In genomic region chr17:38728290-38728831, GRCh38 we compare ENCODE assay signal across 10 cellular contexts. TPM values are rescaled to one million over a fixed set of nuclear protein-coding genes. Genes with fewer than 3 reads are reported as not detected.
A peak's percentile ranks its signal among the peaks of the same experiment; 100 is the strongest.
DNase-seq lines count a peak whose midpoint lies in the region; ATAC-seq and TF ChIP-seq lines count a peak whose summit lies in the region.
"Had no signal": no experiment of that assay in that cellular context is flagged by ENCODE, and none has a peak within 500 bp of the region (broad histone marks: within the 10 kb centered on the region; RNA-seq: fewer than 3 reads in every experiment).

No MANE protein-coding gene starts in this region.

- no peak overlapping the region for H2AFZ ChIP-seq in GM23248

- POLR2A ChIA-PET in CD8-positive, alpha-beta T cell (lab: Charles Lee): interaction anchor here (0.5 to 3.8 kb wide), 16 partner anchors 9 to 56 kb away, joined by 3 to 89 read pairs (median 4); partner anchors contain the start of genes MLLT6 and PSMB3

- ATAC-seq in CD8-positive, alpha-beta T cell: peak; percentile 63
- no peak for ATAC-seq in gastrocnemius medialis
- no peak for ATAC-seq in HG03354 (IDR thresholded peaks at IDR 0.05; ENCODE audit: poor library complexity, severe bottlenecking, unreplicated experiment)
- no peak for ATAC-seq in foreskin keratinocyte
- ATAC-seq: HCT116 had no signal

- peaks cover 26% of the 10 kb centered on the region for H3F3A ChIP-seq in GM23248 (ENCODE audit: insufficient read depth)

- no peaks in the 10 kb centered on the region for H3K9me3 ChIP-seq in CD8-positive, alpha-beta T cell (ENCODE audit: low read length)
- H3K9me3 ChIP-seq in gastrocnemius medialis (no peaks in the 10 kb centered on the region), GM23248 (ENCODE audit: low read depth) (no peaks in the 10 kb centered on the region)

- TF ChIP-seq CTCF in CD8-positive, alpha-beta T cell (IDR thresholded peaks at IDR 0.05): no peak
- TF ChIP-seq CTCF in gastrocnemius medialis (IDR thresholded peaks at IDR 0.05 in 4 of 5, conservative IDR thresholded peaks at IDR 0.05 in 1 of 5): no peak
- TF ChIP-seq CTCF in foreskin keratinocyte (conservative IDR thresholded peaks at IDR 0.05): no peak

- no peak overlapping the region for H3K9ac ChIP-seq in GM23248

- no peaks in the 10 kb centered on the region for H3K9me3 Mint-ChIP-seq in CD8-positive, alpha-beta T cell
- H3K9me3 Mint-ChIP-seq in activated T-helper 2 cell treated with anti-CD3 and anti-CD28 coated beads, Interferon-gamma antibody, Interleukin-2, Interleukin-4, amounts not matched to agents 10 μg/mL and 5 μg/mL and 100 μg/mL, durations not matched to agents 14 hours and 24 hours and 36 hours: no peaks in the 10 kb centered on the region

- H3K4me2 ChIP-seq in GM23248 (ENCODE audit: unreplicated experiment): no peak overlapping the region

- H3K4me1 ChIP-seq in CD8-positive, alpha-beta T cell (ENCODE audit: insufficient read depth, low read length): peaks cover 72% of the 10 kb centered on the region
- H3K4me1 ChIP-seq in gastrocnemius medialis: peaks cover 20 to 22% of the 10 kb centered on the region in 2 donors
- H3K4me1 ChIP-seq in foreskin keratinocyte: peaks cover 5% of the 10 kb centered on the region
- H3K4me1 ChIP-seq in GM23248 (ENCODE audit: insufficient read depth): peaks cover 18% of the 10 kb centered on the region; the same call in 1 of the 2 replicates

- peak overlapping the region; percentile 48 for H3K27ac ChIP-seq in CD8-positive, alpha-beta T cell (ENCODE audit: low read depth, low read length)
- H3K27ac ChIP-seq in gastrocnemius medialis (peak overlapping the region; percentile 18 to 92 (median 89)), foreskin keratinocyte (no peak overlapping the region), GM23248 (no peak overlapping the region)

- in situ Hi-C loops in gastrocnemius medialis (cut with MboI; ENCODE audit: low sequenced_read_pairs in 4 of 4) (no loop called here), GM23248 (cut with MboI) (no loop called here)

- peak overlapping the region; percentile 97 for H3K27ac Mint-ChIP-seq in CD8-positive, alpha-beta T cell
- peak overlapping the region; percentile 97 for H3K27ac Mint-ChIP-seq in activated T-helper 2 cell treated with anti-CD3 and anti-CD28 coated beads, Interferon-gamma antibody, Interleukin-2, Interleukin-4, amounts not matched to agents 10 μg/mL and 5 μg/mL and 100 μg/mL, durations not matched to agents 14 hours and 24 hours and 36 hours

- H3K27me3 ChIP-seq in CD8-positive, alpha-beta T cell (ENCODE audit: insufficient read depth, low read length): no peaks in the 10 kb centered on the region
- no peaks in the 10 kb centered on the region for H3K27me3 ChIP-seq in gastrocnemius medialis
- no peaks in the 10 kb centered on the region for H3K27me3 ChIP-seq in foreskin keratinocyte
- H3K27me3 ChIP-seq in GM23248 (replicated peaks; ENCODE audit: insufficient read depth): no peaks in the 10 kb centered on the region

- peak overlapping the region; percentile 36 for H3K4me3 ChIP-seq in CD8-positive, alpha-beta T cell (ENCODE audit: low read depth, low read length)
- H3K4me3 ChIP-seq in gastrocnemius medialis (no peak overlapping the region), GM23248 (no peak overlapping the region)

- DNase-seq in CD8-positive, alpha-beta T cell: peak in 6 of 7 experiments; percentile 59 to 84 (median 69)
- DNase-seq in OCI-M1 (lab: John Stamatoyannopoulos, UW): peak; percentile 50
- peak; percentile 68 for DNase-seq in activated T-helper 2 cell treated with anti-CD3 and anti-CD28 coated beads, Interferon-gamma antibody, Interleukin-2, Interleukin-4, amounts not matched to agents 10 μg/mL and 5 μg/mL and 100 μg/mL, durations not matched to agents 14 hours and 24 hours and 36 hours (ENCODE audit: low spot score)
- DNase-seq in gastrocnemius medialis: no peak
- DNase-seq in putamen (ENCODE audit: low spot score): no peak
- no peak for DNase-seq in foreskin keratinocyte
- DNase-seq in GM23248: no peak
- DNase-seq: NCI-H1694 treated with DMSO at 0.1 percent for 48 hours had no signal

- intact Hi-C loops in CD8-positive, alpha-beta T cell (cut with DNase I, micrococcal nuclease): loop anchor here in 1 of 2 experiments (2.0 kb wide), 1 partner anchor 70 kb away; the partner anchor contains the start of gene PIP4K2B
- intact Hi-C loops in activated T-helper 2 cell treated with anti-CD3 and anti-CD28 coated beads, Interferon-gamma antibody, Interleukin-2, Interleukin-4, amounts not matched to agents 10 μg/mL and 5 μg/mL and 100 μg/mL, durations not matched to agents 14 hours and 24 hours and 36 hours (cut with micrococcal nuclease): loop anchor here (1.0 to 10.0 kb wide), 3 partner anchors 27 to 1324 kb away; partner anchors contain the start of genes ACACA and TADA2A
- intact Hi-C loops in gastrocnemius medialis (cut with DNase I; ENCODE audit: low total_unique reads): no loop called here

- peaks cover 10% of the 10 kb centered on the region for H3K79me2 ChIP-seq in GM23248 (ENCODE audit: insufficient read depth)

- 69 to 71% methylated on average over 8 of the region's 8 CpGs for WGBS in GM23248 (ENCODE audit: low coverage in 1 of 2, low lambda C conversion rate in 2 of 2, missing lambda C conversion rate in 2 of 2), 2 experiments

- H3K4me3 Mint-ChIP-seq in CD8-positive, alpha-beta T cell: peak overlapping the region; percentile 69
- peak overlapping the region; percentile 78 for H3K4me3 Mint-ChIP-seq in activated T-helper 2 cell treated with anti-CD3 and anti-CD28 coated beads, Interferon-gamma antibody, Interleukin-2, Interleukin-4, amounts not matched to agents 10 μg/mL and 5 μg/mL and 100 μg/mL, durations not matched to agents 14 hours and 24 hours and 36 hours (ENCODE audit: low read depth)

- no peaks in the 10 kb centered on the region for H3K36me3 ChIP-seq in CD8-positive, alpha-beta T cell (ENCODE audit: insufficient read depth, low read length)
- H3K36me3 ChIP-seq in gastrocnemius medialis (peaks cover 0 to 17% of the 10 kb centered on the region in 2 donors), GM23248 (ENCODE audit: low read depth) (no peaks in the 10 kb centered on the region)

- CTCF ChIA-PET in CD8-positive, alpha-beta T cell (lab: Charles Lee): interaction anchor here (1.1 to 3.2 kb wide), 12 partner anchors 8 to 447 kb away, joined by 3 to 20 read pairs (median 4); partner anchors contain the start of genes EPOP and MLLT6

- H3K27me3 Mint-ChIP-seq in CD8-positive, alpha-beta T cell (ENCODE audit: low read depth): no peaks in the 10 kb centered on the region
- no peaks in the 10 kb centered on the region for H3K27me3 Mint-ChIP-seq in activated T-helper 2 cell treated with anti-CD3 and anti-CD28 coated beads, Interferon-gamma antibody, Interleukin-2, Interleukin-4, amounts not matched to agents 10 μg/mL and 5 μg/mL and 100 μg/mL, durations not matched to agents 14 hours and 24 hours and 36 hours (ENCODE audit: low read depth)

- peaks cover 74% of the 10 kb centered on the region for H3K4me1 Mint-ChIP-seq in CD8-positive, alpha-beta T cell (ENCODE audit: low read depth)
- peaks cover 57% of the 10 kb centered on the region for H3K4me1 Mint-ChIP-seq in activated T-helper 2 cell treated with anti-CD3 and anti-CD28 coated beads, Interferon-gamma antibody, Interleukin-2, Interleukin-4, amounts not matched to agents 10 μg/mL and 5 μg/mL and 100 μg/mL, durations not matched to agents 14 hours and 24 hours and 36 hours (ENCODE audit: low read depth)

- H3K9me2 ChIP-seq in GM23248 (ENCODE audit: insufficient read depth): no peaks in the 10 kb centered on the region

- TF ChIP-seq POLR2A in gastrocnemius medialis (IDR thresholded peaks at IDR 0.05): no peak

- H4K20me1 ChIP-seq in GM23248 (ENCODE audit: insufficient read depth): no peaks in the 10 kb centered on the region

- H3K36me3 Mint-ChIP-seq in CD8-positive, alpha-beta T cell: peaks cover 20% of the 10 kb centered on the region
- H3K36me3 Mint-ChIP-seq in activated T-helper 2 cell treated with anti-CD3 and anti-CD28 coated beads, Interferon-gamma antibody, Interleukin-2, Interleukin-4, amounts not matched to agents 10 μg/mL and 5 μg/mL and 100 μg/mL, durations not matched to agents 14 hours and 24 hours and 36 hours (ENCODE audit: low read depth): peaks cover 42% of the 10 kb centered on the region

RNA-seq across cellular contexts. Expression of gene CISD3, which starts 1.8 kb away (rescaled TPM):
- 1 to 10 TPM; 3.5 to 5.7 TPM for total RNA-seq in CD8-positive, alpha-beta T cell
- 32.2 and 37.0 TPM in 2 replicates for total RNA-seq in activated T-helper 2 cell treated with anti-CD3 and anti-CD28 coated beads, Interferon-gamma antibody, Interleukin-2, Interleukin-4, amounts not matched to agents 10 μg/mL and 5 μg/mL and 100 μg/mL, durations not matched to agents 14 hours and 24 hours and 36 hours
- 10 to 100 TPM; 10.0 to 25.8 (median 13.3) TPM for total RNA-seq in gastrocnemius medialis
- 23.2 and 27.2 TPM in 2 replicates for total RNA-seq in foreskin keratinocyte
- polyA plus RNA-seq in foreskin keratinocyte: 62.4 and 68.4 TPM in 2 replicates
- 6.1 and 7.2 TPM in 2 replicates for total RNA-seq in GM23248 (2014; rRNA removed; shearing (Covaris generic))
- 44.6 and 49.9 TPM in 2 replicates for polyA plus RNA-seq in GM23248 (2016; fragmentation: Nextera tagmentation; extraction: Ambion mirVana)

RNA-seq across cellular contexts. Expression of gene PCGF2, which starts 19.8 kb away (rescaled TPM):
- not detected for total RNA-seq in CD8-positive, alpha-beta T cell
- total RNA-seq in activated T-helper 2 cell treated with anti-CD3 and anti-CD28 coated beads, Interferon-gamma antibody, Interleukin-2, Interleukin-4, amounts not matched to agents 10 μg/mL and 5 μg/mL and 100 μg/mL, durations not matched to agents 14 hours and 24 hours and 36 hours: 5.8 and 7.4 TPM in 2 replicates
- total RNA-seq in gastrocnemius medialis (1 to 10 TPM; 1.3 to 4.0 (median 1.6) TPM), foreskin keratinocyte (12.8 and 15.0 TPM in 2 replicates)
- polyA plus RNA-seq in foreskin keratinocyte (37.4 and 41.2 TPM in 2 replicates), GM23248 (2016; fragmentation: Nextera tagmentation; extraction: Ambion mirVana) (4.6 and 5.5 TPM in 2 replicates)
- total RNA-seq in GM23248 (2014; rRNA removed; shearing (Covaris generic)): 3.5 and 3.8 TPM in 2 replicates

RNA-seq across cellular contexts. Expression of gene MLLT6, which starts 23.3 kb away (rescaled TPM):
- 100 to 1,000 TPM; 313 to 316 TPM for total RNA-seq in CD8-positive, alpha-beta T cell
- 211 and 213 TPM in 2 replicates for total RNA-seq in activated T-helper 2 cell treated with anti-CD3 and anti-CD28 coated beads, Interferon-gamma antibody, Interleukin-2, Interleukin-4, amounts not matched to agents 10 μg/mL and 5 μg/mL and 100 μg/mL, durations not matched to agents 14 hours and 24 hours and 36 hours
- total RNA-seq in gastrocnemius medialis (10 to 100 TPM; 48.2 to 76.8 (median 56.3) TPM), foreskin keratinocyte (25.6 and 28.8 TPM in 2 replicates)
- polyA plus RNA-seq in foreskin keratinocyte (12.3 and 12.8 TPM in 2 replicates), GM23248 (2016; fragmentation: Nextera tagmentation; extraction: Ambion mirVana) (2.4 and 3.1 TPM in 2 replicates)
- total RNA-seq in GM23248 (2014; rRNA removed; shearing (Covaris generic)): 13.5 and 18.9 TPM in 2 replicates

RNA-seq across cellular contexts. Expression of gene PSMB3, which starts 24.2 kb away (rescaled TPM):
- total RNA-seq in CD8-positive, alpha-beta T cell: 10 to 100 TPM; 53.6 to 64.2 TPM
- total RNA-seq in activated T-helper 2 cell treated with anti-CD3 and anti-CD28 coated beads, Interferon-gamma antibody, Interleukin-2, Interleukin-4, amounts not matched to agents 10 μg/mL and 5 μg/mL and 100 μg/mL, durations not matched to agents 14 hours and 24 hours and 36 hours: 337 and 342 TPM in 2 replicates
- 100 to 1,000 TPM; 211 to 334 (median 280) TPM for total RNA-seq in gastrocnemius medialis
- 264 and 287 TPM in 2 replicates for total RNA-seq in foreskin keratinocyte
- 382 and 384 TPM in 2 replicates for polyA plus RNA-seq in foreskin keratinocyte
- 149 and 227 TPM in 2 replicates for total RNA-seq in GM23248 (2014; rRNA removed; shearing (Covaris generic))
- polyA plus RNA-seq in GM23248 (2016; fragmentation: Nextera tagmentation; extraction: Ambion mirVana): 308 and 310 TPM in 2 replicates

RNA-seq across cellular contexts. Expression of gene EPOP, which starts 53.6 kb away (rescaled TPM):
- under 1 TPM; 0.89 to 0.98 TPM for total RNA-seq in CD8-positive, alpha-beta T cell
- 34.9 TPM in 2 replicates for total RNA-seq in activated T-helper 2 cell treated with anti-CD3 and anti-CD28 coated beads, Interferon-gamma antibody, Interleukin-2, Interleukin-4, amounts not matched to agents 10 μg/mL and 5 μg/mL and 100 μg/mL, durations not matched to agents 14 hours and 24 hours and 36 hours
- total RNA-seq in gastrocnemius medialis (1 to 10 TPM in 1 of 4 donors, under 1 TPM in 2, not detected in 1; 0.29 to 1.2 (median 0.75) TPM), foreskin keratinocyte (5.2 and 6.5 TPM in 2 replicates)
- polyA plus RNA-seq in foreskin keratinocyte (4.6 and 6.5 TPM in 2 replicates), GM23248 (2016; fragmentation: Nextera tagmentation; extraction: Ambion mirVana) (1.0 and 1.2 TPM in 2 replicates)
- total RNA-seq in GM23248 (2014; rRNA removed; shearing (Covaris generic)): 2.9 and 4.3 TPM in 2 replicates

Comparison
In these comparisons a context has a peak if more than half of its experiments do, and no peak if none do; other contexts are left out.
1. DNase-seq: peak in CD8-positive, alpha-beta T cell (6 of 7), OCI-M1 (single experiment) and activated T-helper 2 cell treated with anti-CD3 and anti-CD28 coated beads, Interferon-gamma antibody, Interleukin-2, Interleukin-4, amounts not matched to agents 10 μg/mL and 5 μg/mL and 100 μg/mL, durations not matched to agents 14 hours and 24 hours and 36 hours (single experiment); none in gastrocnemius medialis (0 of 2), putamen (single experiment), foreskin keratinocyte (0 of 2) and GM23248 (single experiment).
2. H3K27ac ChIP-seq: peak in CD8-positive, alpha-beta T cell (single experiment) and gastrocnemius medialis (4 of 4); none in foreskin keratinocyte (single experiment) and GM23248 (single experiment).